In genomic region chr15:30162479-30163357, GRCh38 we compare ENCODE assay signal across 8 cellular contexts. TPM values are rescaled to one million over a fixed set of nuclear protein-coding genes. Genes with fewer than 3 reads are reported as not detected.
"Had no signal": no experiment of that assay in that cellular context is flagged by ENCODE, and none has a peak within 500 bp of the region (broad histone marks: within the 10 kb centered on the region; RNA-seq: fewer than 3 reads in every experiment).

No MANE protein-coding gene starts in this region.

RNA-seq across cellular contexts. Expression of gene GOLGA8T, which starts 27.9 kb away (rescaled TPM):
- total RNA-seq: activated CD4-positive, alpha-beta memory T cell treated with anti-CD3 and anti-CD28 coated beads, Interleukin-2, amount 10 ng/mL, durations not matched to agents 7 days and 5 days; activated CD4-positive, alpha-beta T cell treated with anti-CD3 and anti-CD28 coated beads, Interleukin-2, amount 10 ng/mL, durations not matched to agents 7 days and 5 days; bronchial epithelial cell; epithelial cell of proximal tubule; esophagus muscularis mucosa; gastrocnemius medialis; T-helper 1 cell treated with Interleukin-12 subunit alpha and Interleukin-12 subunit beta and Interleukin-4 antibody, amounts not matched to agents 30 ng/mL and 1 ng/mL, for 36 hours had no signal
- polyA plus RNA-seq: foreskin keratinocyte had no signal
